8 cellular contexts compared by ENCODE assay signal in the genomic region with DNA sequence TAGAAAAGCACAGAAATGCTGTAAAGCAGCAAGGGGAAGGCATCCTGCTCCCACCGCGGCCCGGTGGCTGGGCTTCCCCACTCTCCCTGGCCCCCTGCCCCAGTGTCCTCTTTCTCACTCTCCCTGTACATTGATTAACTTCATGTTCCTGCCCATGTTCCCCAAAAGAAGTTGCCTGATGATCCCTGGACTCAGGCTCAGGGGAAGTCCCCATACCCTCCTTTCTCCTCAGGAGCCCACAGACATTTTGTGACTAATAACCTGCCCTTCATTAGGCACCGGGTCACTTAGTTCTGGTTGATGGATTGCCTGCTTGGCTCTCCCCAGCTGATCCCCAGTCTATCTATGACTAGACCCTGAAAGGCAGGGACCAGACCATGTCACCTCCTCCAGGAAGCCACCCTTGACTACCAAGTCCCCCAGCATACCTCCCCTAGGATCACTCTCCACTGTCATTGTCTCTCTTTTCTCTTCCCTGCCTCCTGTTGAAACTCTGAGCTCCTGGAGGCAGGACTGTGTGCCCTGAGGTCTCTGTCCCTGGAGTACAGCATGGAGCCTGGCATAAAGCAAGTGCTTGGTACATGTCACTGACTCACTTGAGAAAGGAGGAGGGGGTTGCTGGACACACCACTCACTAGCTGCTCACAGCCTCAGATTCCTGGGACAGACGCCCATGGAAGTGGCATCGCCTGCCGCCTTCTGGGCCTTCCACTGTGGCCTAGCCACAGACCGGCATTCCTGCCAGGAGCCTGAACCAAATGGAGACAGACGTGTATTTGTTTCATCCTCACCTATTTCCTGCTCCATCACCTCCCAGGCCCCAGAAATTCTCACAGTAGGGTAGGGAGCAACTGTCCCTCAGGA. TPM values are rescaled to one million over a fixed set of nuclear protein-coding genes. Genes with fewer than 3 reads are reported as not detected.
A peak's percentile ranks its signal among the peaks of the same experiment; 100 is the strongest.
DNase-seq lines count a peak whose midpoint lies in the region; ATAC-seq, FAIRE-seq and TF ChIP-seq lines count a peak whose summit lies in the region.

No MANE protein-coding gene starts in this region.

- no peak overlapping the region for H3K4me3 Mint-ChIP-seq in CD4-positive, alpha-beta T cell
- H3K4me3 Mint-ChIP-seq in immature natural killer cell, result no peak overlapping the region

- no peaks in the 10 kb centered on the region for H3K9me3 Mint-ChIP-seq in CD4-positive, alpha-beta T cell
- no peaks in the 10 kb centered on the region for H3K9me3 Mint-ChIP-seq in immature natural killer cell

- WGBS in right cardiac atrium, result 63% methylated on average over 9 of the region's 9 CpGs
- WGBS in small intestine, 3 donors, result 53 to 60% (median 57%) methylated on average over 9 of the region's 9 CpGs

- no peaks in the 10 kb centered on the region for H3K4me1 Mint-ChIP-seq in CD4-positive, alpha-beta T cell (ENCODE audit: low read depth)
- H3K4me1 Mint-ChIP-seq in immature natural killer cell, result peaks cover 0 to 2% of the 10 kb centered on the region in 2 donors

- no peak overlapping the region for H3K27ac ChIP-seq in HEK293 (ENCODE audit: extremely low read depth, low read depth, low read length)
- peak overlapping the region; percentile 70 for H3K27ac ChIP-seq in angular gyrus (ENCODE audit: low read depth, low read length)
- H3K27ac ChIP-seq in right cardiac atrium (ENCODE audit: low read length), result peak overlapping the region; percentile 34
- H3K27ac ChIP-seq in small intestine (ENCODE audit: low read depth in 1 of 2, low read length in 1 of 2), result peak overlapping the region; percentile 94 to 97
- H3K27ac ChIP-seq in CD4-positive, alpha-beta T cell (ENCODE audit: low read depth, low read length), result no peak overlapping the region

- H3K4me1 ChIP-seq in HEK293 (ENCODE audit: control insufficient read depth, insufficient read depth, low read length) (peaks cover 23% of the 10 kb centered on the region), right cardiac atrium (ENCODE audit: control insufficient read depth, insufficient read depth, low read length) (peaks cover 13% of the 10 kb centered on the region), small intestine (ENCODE audit: control insufficient read depth in 2 of 2, insufficient read depth in 1 of 2, low read depth in 1 of 2, low read length in 1 of 2) (peaks cover 13 to 17% of the 10 kb centered on the region in 2 donors)

- DNase-seq in right cardiac atrium (peak in 2 of 3 donors; percentile 63 to 66), small intestine (peak; percentile 72), NCI-H2171 treated with DMSO at 0.1 percent for 48 hours (lab: John Stamatoyannopoulos, UW) (no peak), middle frontal gyrus (ENCODE audit: extremely low spot score, low spot score) (no peak), immature natural killer cell (no peak)
- no peak for DNase-seq in CD4-positive, alpha-beta T cell

- no peak for TF ChIP-seq CTCF in HEK293 (tag by site-specific recombination; IDR thresholded peaks at IDR 0.05)
- no peak for TF ChIP-seq CTCF in CD4-positive, alpha-beta T cell (IDR thresholded peaks at IDR 0.05)

- H3K36me3 ChIP-seq in HEK293 (ENCODE audit: control insufficient read depth in 2 of 2, insufficient read depth in 1 of 2, low read length in 2 of 2) (no peaks in the 10 kb centered on the region), small intestine (ENCODE audit: control insufficient read depth in 2 of 2, insufficient read depth in 2 of 2, low read length in 2 of 2) (peaks cover 0 to 3% of the 10 kb centered on the region in 2 donors)

- H3K4me3 ChIP-seq in HEK293 (ENCODE audit: low read depth, low read length) (no peak overlapping the region), right cardiac atrium (ENCODE audit: low read length) (no peak overlapping the region), small intestine (ENCODE audit: low read depth in 1 of 2, low read length in 2 of 2) (no peak overlapping the region)

- H3K27ac Mint-ChIP-seq in CD4-positive, alpha-beta T cell, result no peak overlapping the region
- no peak overlapping the region for H3K27ac Mint-ChIP-seq in immature natural killer cell

- H3K9me3 ChIP-seq in HEK293 (ENCODE audit: control insufficient read depth, insufficient read depth, low read depth, low read length) (no peaks in the 10 kb centered on the region), right cardiac atrium (ENCODE audit: control insufficient read depth, low read length) (no peaks in the 10 kb centered on the region), small intestine (ENCODE audit: control insufficient read depth, low read depth) (no peaks in the 10 kb centered on the region)
- no peaks in the 10 kb centered on the region for H3K9me3 ChIP-seq in CD4-positive, alpha-beta T cell (ENCODE audit: control insufficient read depth, low read length)

- H3K36me3 Mint-ChIP-seq in CD4-positive, alpha-beta T cell (ENCODE audit: low read depth), result no peaks in the 10 kb centered on the region
- no peaks in the 10 kb centered on the region for H3K36me3 Mint-ChIP-seq in immature natural killer cell

- CTCF ChIA-PET in HEK293 (lab: Yijun Ruan, JAX), result no interaction called here
- CTCF ChIA-PET in CD4-positive, alpha-beta T cell (lab: Charles Lee), result no interaction called here

- FAIRE-seq in small intestine (lab: Jason Lieb, UNC), result no peak

- POLR2A ChIA-PET in HEK293 (lab: Yijun Ruan, JAX), result no interaction called here
- POLR2A ChIA-PET in CD4-positive, alpha-beta T cell (lab: Charles Lee), result no interaction called here

- peaks cover 42% of the 10 kb centered on the region for H3K27me3 Mint-ChIP-seq in CD4-positive, alpha-beta T cell
- peaks cover 0 to 4% (median 4%) of the 10 kb centered on the region in 3 donors for H3K27me3 Mint-ChIP-seq in immature natural killer cell (ENCODE audit: low read depth in 3 of 3)

- ATAC-seq in right cardiac atrium, result no peak
- ATAC-seq in CD4-positive, alpha-beta T cell (ENCODE audit: poor library complexity), result no peak

- H3K27me3 ChIP-seq in right cardiac atrium (ENCODE audit: control insufficient read depth, insufficient read depth) (no peaks in the 10 kb centered on the region), small intestine (ENCODE audit: control insufficient read depth in 2 of 2, insufficient read depth in 2 of 2, low read length in 2 of 2) (no peaks in the 10 kb centered on the region)
- peaks cover 6% of the 10 kb centered on the region for H3K27me3 ChIP-seq in CD4-positive, alpha-beta T cell (ENCODE audit: control insufficient read depth, insufficient read depth, low read length)

- intact Hi-C loops in right cardiac atrium (cut with DNase I), result loop anchor here in 1 of 4 donors (10.0 kb wide), 1 partner anchor 53 kb away; no protein-coding TSS in a partner anchor
- intact Hi-C loops in CD4-positive, alpha-beta T cell (cut with DNase I, micrococcal nuclease), result no loop called here

TF ChIP-seq in HEK293, 187 proteins besides CTCF, POLR2A, EP300 and RAD21:
- peak; percentile 33; the same call in 1 of the 2 replicates for TF ChIP-seq ZBTB48 (tag by site-specific recombination; IDR thresholded peaks at IDR 0.05)
- TF ChIP-seq, protein P1, sequence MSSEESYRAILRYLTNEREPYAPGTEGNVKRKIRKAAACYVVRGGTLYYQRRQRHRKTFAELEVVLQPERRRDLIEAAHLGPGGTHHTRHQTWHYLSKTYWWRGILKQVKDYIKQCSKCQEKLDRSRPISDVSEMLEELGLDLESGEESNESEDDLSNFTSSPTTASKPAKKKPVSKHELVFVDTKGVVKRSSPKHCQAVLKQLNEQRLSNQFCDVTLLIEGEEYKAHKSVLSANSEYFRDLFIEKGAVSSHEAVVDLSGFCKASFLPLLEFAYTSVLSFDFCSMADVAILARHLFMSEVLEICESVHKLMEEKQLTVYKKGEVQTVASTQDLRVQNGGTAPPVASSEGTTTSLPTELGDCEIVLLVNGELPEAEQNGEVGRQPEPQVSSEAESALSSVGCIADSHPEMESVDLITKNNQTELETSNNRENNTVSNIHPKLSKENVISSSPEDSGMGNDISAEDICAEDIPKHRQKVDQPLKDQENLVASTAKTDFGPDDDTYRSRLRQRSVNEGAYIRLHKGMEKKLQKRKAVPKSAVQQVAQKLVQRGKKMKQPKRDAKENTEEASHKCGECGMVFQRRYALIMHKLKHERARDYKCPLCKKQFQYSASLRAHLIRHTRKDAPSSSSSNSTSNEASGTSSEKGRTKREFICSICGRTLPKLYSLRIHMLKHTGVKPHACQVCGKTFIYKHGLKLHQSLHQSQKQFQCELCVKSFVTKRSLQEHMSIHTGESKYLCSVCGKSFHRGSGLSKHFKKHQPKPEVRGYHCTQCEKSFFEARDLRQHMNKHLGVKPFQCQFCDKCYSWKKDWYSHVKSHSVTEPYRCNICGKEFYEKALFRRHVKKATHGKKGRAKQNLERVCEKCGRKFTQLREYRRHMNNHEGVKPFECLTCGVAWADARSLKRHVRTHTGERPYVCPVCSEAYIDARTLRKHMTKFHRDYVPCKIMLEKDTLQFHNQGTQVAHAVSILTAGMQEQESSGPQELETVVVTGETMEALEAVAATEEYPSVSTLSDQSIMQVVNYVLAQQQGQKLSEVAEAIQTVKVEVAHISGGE (tag by site-specific recombination; conservative IDR thresholded peaks at IDR 0.05; ENCODE audit: low read depth), result no peak

RNA-seq across cellular contexts. Expression of gene MALL, which starts 13.5 kb away (rescaled TPM):
- total RNA-seq in right cardiac atrium, result 10 to 100 TPM in 1 of 4 donors, 1 to 10 TPM in 3; 7.7 to 26.1 (median 8.1) TPM
- polyA plus RNA-seq in right cardiac atrium (7.4 TPM), small intestine (100 to 1,000 TPM; 123 to 199 (median 153) TPM), immature natural killer cell (not detected)
- not detected for total RNA-seq in CD4-positive, alpha-beta T cell

Comparison
In these comparisons a context has a peak if more than half of its experiments do, and no peak if none do; other contexts are left out.
1. H3K27ac ChIP-seq: peak in angular gyrus (single experiment), right cardiac atrium (single experiment) and small intestine (2 of 2); none in HEK293 (single experiment) and CD4-positive, alpha-beta T cell (single experiment).
2. DNase-seq: peak in right cardiac atrium (2 of 3) and small intestine (single experiment); none in NCI-H2171 treated with DMSO at 0.1 percent for 48 hours (single experiment), CD4-positive, alpha-beta T cell (0 of 10), middle frontal gyrus (single experiment) and immature natural killer cell (0 of 3).
3. RNA of gene MALL, which starts 13.5 kb away (polyA plus RNA-seq): 123 to 199 TPM in small intestine; 7.4 TPM in right cardiac atrium (single experiment) and not detected in immature natural killer cell; every median in the first group is over 10 times any median in the second.